In the genomic region with DNA sequence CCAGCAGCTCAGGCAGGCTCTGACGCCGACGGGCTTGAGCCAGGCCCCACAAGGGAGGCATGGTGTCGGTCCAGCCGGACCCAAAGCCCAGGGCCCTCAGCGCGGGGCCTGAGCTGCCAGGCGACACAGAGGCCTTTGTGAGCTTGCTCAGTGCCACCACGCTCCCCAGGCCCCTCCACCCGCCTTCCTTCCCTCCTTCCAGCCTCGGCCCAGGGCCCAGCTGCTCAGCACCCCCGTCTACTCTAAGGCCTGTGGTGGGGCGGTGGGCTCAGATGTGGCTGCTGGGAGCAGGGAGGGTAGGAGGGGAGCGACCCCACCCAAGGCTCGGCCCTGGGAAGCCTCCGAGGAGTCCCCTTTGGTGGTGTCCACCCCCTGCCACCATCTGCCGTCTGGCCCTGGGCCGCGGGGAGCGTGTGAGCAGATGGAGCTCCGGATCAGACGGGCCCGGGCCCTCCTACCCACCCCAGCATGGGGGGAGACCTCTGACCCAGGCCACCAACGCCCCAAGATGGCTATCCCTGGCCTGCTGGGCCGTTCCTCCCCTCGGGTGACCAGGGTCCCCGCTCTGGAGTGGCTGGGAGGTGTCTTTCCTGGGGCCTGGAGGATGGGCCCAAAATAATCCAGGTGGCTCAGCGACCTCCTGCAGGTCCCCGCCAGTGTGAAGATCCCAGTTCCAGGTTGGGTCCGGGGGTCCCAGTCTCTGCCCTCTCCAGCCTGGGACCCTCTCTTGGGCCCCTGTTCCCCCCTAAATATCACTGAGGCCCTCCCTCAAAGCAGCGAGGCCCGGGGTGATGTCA, we compare ENCODE assay signal across 8 cellular contexts. TPM values are rescaled to one million over a fixed set of nuclear protein-coding genes. Genes with fewer than 3 reads are reported as not detected.
DNase-seq lines count a peak whose midpoint lies in the region; ATAC-seq and TF ChIP-seq lines count a peak whose summit lies in the region.

No MANE protein-coding gene starts in this region.

- no peaks in the 10 kb centered on the region for H3K27me3 Mint-ChIP-seq in CD4-positive, CD25-positive, alpha-beta regulatory T cell
- H3K27me3 Mint-ChIP-seq in T-helper 17 cell = no peaks in the 10 kb centered on the region

- H3K23ac ChIP-seq in trophoblast cell (ENCODE audit: low read length) = no peak overlapping the region

- H3K4me1 Mint-ChIP-seq in CD4-positive, CD25-positive, alpha-beta regulatory T cell = peaks cover 0 to 54% (median 9%) of the 10 kb centered on the region in 4 donors
- peaks cover 21% of the 10 kb centered on the region for H3K4me1 Mint-ChIP-seq in T-helper 17 cell

- TF ChIP-seq CTCF in foreskin keratinocyte (conservative IDR thresholded peaks at IDR 0.05) = no peak

- H3K9me3 Mint-ChIP-seq in CD4-positive, CD25-positive, alpha-beta regulatory T cell = no peaks in the 10 kb centered on the region

- H3K9ac ChIP-seq in trophoblast cell (ENCODE audit: low read length) = peak overlapping the region; percentile 45

- H4K91ac ChIP-seq in trophoblast cell (ENCODE audit: low read depth, low read length) = peak overlapping the region; percentile 84

- H3K36me3 Mint-ChIP-seq in CD4-positive, CD25-positive, alpha-beta regulatory T cell = peaks cover 12% of the 10 kb centered on the region
- no peaks in the 10 kb centered on the region for H3K36me3 Mint-ChIP-seq in T-helper 17 cell (ENCODE audit: low read depth)

- no peak for DNase-seq in CD4-positive, CD25-positive, alpha-beta regulatory T cell
- DNase-seq in T-helper 17 cell (no peak), foreskin keratinocyte (no peak), trophoblast cell (no peak), EL (no peak), activated gamma-delta T cell treated with Interleukin-2 at 50 U/mL for 16 hours (no peak), HAP-1 (ENCODE audit: low spot score in 2 of 2) (no peak)

- H4K12ac ChIP-seq in trophoblast cell (ENCODE audit: low read depth, low read length) = peak overlapping the region; percentile 57

- H3K4me3 ChIP-seq in CD4-positive, CD25-positive, alpha-beta regulatory T cell (ENCODE audit: low read depth, low read length) = no peak overlapping the region
- H3K4me3 ChIP-seq in trophoblast cell (ENCODE audit: low read depth, low read length) = no peak overlapping the region
- no peak overlapping the region for H3K4me3 ChIP-seq in HAP-1

- peak overlapping the region; percentile 53 for H2BK12ac ChIP-seq in trophoblast cell (ENCODE audit: low read length)

- no peaks in the 10 kb centered on the region for H3K9me3 ChIP-seq in CD4-positive, CD25-positive, alpha-beta regulatory T cell (ENCODE audit: control insufficient read depth in 2 of 2, low read length in 2 of 2)
- H3K9me3 ChIP-seq in T-helper 17 cell (ENCODE audit: control insufficient read depth, low read length, poor library complexity, severe bottlenecking) = no peaks in the 10 kb centered on the region
- no peaks in the 10 kb centered on the region for H3K9me3 ChIP-seq in trophoblast cell (ENCODE audit: insufficient read depth, low read depth, low read length)
- H3K9me3 ChIP-seq in HAP-1 = no peaks in the 10 kb centered on the region

- no CpG with 5 or more reads among the region's 32 CpGs for WGBS in trophoblast cell (ENCODE audit: extremely low coverage, insufficient coverage, insufficient read length)

- H2AK5ac ChIP-seq in trophoblast cell (ENCODE audit: low read length) = peak overlapping the region; percentile 36

- H3K79me1 ChIP-seq in trophoblast cell (ENCODE audit: low read length) = peaks cover 24% of the 10 kb centered on the region

- H2BK5ac ChIP-seq in trophoblast cell (ENCODE audit: low read depth, low read length, poor library complexity) = peak overlapping the region; percentile 38

- peak overlapping the region; percentile 21 for H2AFZ ChIP-seq in trophoblast cell (ENCODE audit: insufficient read depth, low read length, poor library complexity)

- H3K27ac Mint-ChIP-seq in CD4-positive, CD25-positive, alpha-beta regulatory T cell = peak overlapping the region in 2 of 3 donors; percentile 25 to 38
- peak overlapping the region; percentile 82 for H3K27ac Mint-ChIP-seq in T-helper 17 cell

- H3K14ac ChIP-seq in trophoblast cell (ENCODE audit: low read length) = peak overlapping the region; percentile 23

- peak overlapping the region; percentile 74 for H3K27ac ChIP-seq in CD4-positive, CD25-positive, alpha-beta regulatory T cell (ENCODE audit: insufficient read depth, low read length, poor library complexity, severe bottlenecking)
- H3K27ac ChIP-seq in foreskin keratinocyte (peak overlapping the region; percentile 92), trophoblast cell (ENCODE audit: low read depth, low read length) (peak overlapping the region; percentile 81)

- ATAC-seq in CD4-positive, CD25-positive, alpha-beta regulatory T cell (ENCODE audit: low read depth in 2 of 2) = no peak
- ATAC-seq in T-helper 17 cell = no peak
- ATAC-seq in foreskin keratinocyte = no peak
- no peak for ATAC-seq in GM19452 (IDR thresholded peaks at IDR 0.05; ENCODE audit: unreplicated experiment)

- H3K4ac ChIP-seq in trophoblast cell (ENCODE audit: low read depth, low read length) = peak overlapping the region; percentile 96

- H2BK120ac ChIP-seq in trophoblast cell (ENCODE audit: insufficient read depth, low read length, poor library complexity) = peak overlapping the region; percentile 58

- in situ Hi-C loops in HAP-1 (cut with MboI; ENCODE audit: low sequenced_read_pairs) = no loop called here

- peaks cover 22% of the 10 kb centered on the region for H3K36me3 ChIP-seq in CD4-positive, CD25-positive, alpha-beta regulatory T cell (ENCODE audit: control insufficient read depth, insufficient read depth, low read length)
- H3K36me3 ChIP-seq in trophoblast cell (ENCODE audit: control insufficient read depth in 1 of 2, insufficient read depth in 2 of 2, low read length in 2 of 2) = peaks cover 31 to 42% of the 10 kb centered on the region in 2 experiments
- H3K36me3 ChIP-seq in HAP-1 (replicated peaks) = peaks cover 47% of the 10 kb centered on the region

- H3K79me2 ChIP-seq in trophoblast cell (ENCODE audit: control insufficient read depth, insufficient read depth, low read length, poor library complexity) = peaks cover 68% of the 10 kb centered on the region

- no peaks in the 10 kb centered on the region for H3K27me3 ChIP-seq in CD4-positive, CD25-positive, alpha-beta regulatory T cell (ENCODE audit: control insufficient read depth, insufficient read depth, low read length)
- H3K27me3 ChIP-seq in foreskin keratinocyte (no peaks in the 10 kb centered on the region), trophoblast cell (ENCODE audit: insufficient read depth, low read length) (no peaks in the 10 kb centered on the region), HAP-1 (ENCODE audit: low read depth) (no peaks in the 10 kb centered on the region)

- H3K4me2 ChIP-seq in trophoblast cell (ENCODE audit: low read length) = peak overlapping the region; percentile 20

- peaks cover 60% of the 10 kb centered on the region for H3K4me1 ChIP-seq in CD4-positive, CD25-positive, alpha-beta regulatory T cell (ENCODE audit: control insufficient read depth, insufficient read depth, low read length, poor library complexity, severe bottlenecking)
- H3K4me1 ChIP-seq in foreskin keratinocyte (peaks cover 24% of the 10 kb centered on the region), trophoblast cell (ENCODE audit: control insufficient read depth in 1 of 2, insufficient read depth in 2 of 2, low read length in 2 of 2) (peaks cover 47 to 56% of the 10 kb centered on the region in 2 experiments), HAP-1 (peaks cover 12% of the 10 kb centered on the region; the same call in 1 of the 2 replicates)

- H3K18ac ChIP-seq in trophoblast cell (ENCODE audit: low read length) = peak overlapping the region; percentile 81

- H4K8ac ChIP-seq in trophoblast cell (ENCODE audit: low read depth, low read length) = peak overlapping the region; percentile 33

- no peak overlapping the region for H3K4me3 Mint-ChIP-seq in CD4-positive, CD25-positive, alpha-beta regulatory T cell
- H3K4me3 Mint-ChIP-seq in T-helper 17 cell = peak overlapping the region; percentile 86

RNA-seq across cellular contexts. Expression of gene ZBTB7A, which starts 7.8 kb away (rescaled TPM):
- total RNA-seq in CD4-positive, CD25-positive, alpha-beta regulatory T cell = 50.5 TPM
- 10 to 100 TPM; 19.6 to 30.4 (median 23.7) TPM for polyA plus RNA-seq in CD4-positive, CD25-positive, alpha-beta regulatory T cell
- total RNA-seq in T-helper 17 cell = 10 to 100 TPM; 47.3 to 51.1 TPM
- total RNA-seq in foreskin keratinocyte = 18.1 and 20.1 TPM in 2 replicates
- polyA plus RNA-seq in foreskin keratinocyte = 10.0 and 10.4 TPM in 2 replicates
- 33.3 and 34.5 TPM in 2 replicates for polyA plus RNA-seq in trophoblast cell (2013)

RNA-seq across cellular contexts. Expression of gene PIAS4, which starts 51.4 kb away (rescaled TPM):
- 25.4 TPM for total RNA-seq in CD4-positive, CD25-positive, alpha-beta regulatory T cell
- polyA plus RNA-seq in CD4-positive, CD25-positive, alpha-beta regulatory T cell = 10 to 100 TPM in 1 of 4 donors, 1 to 10 TPM in 3; 4.1 to 10.4 (median 4.4) TPM
- total RNA-seq in T-helper 17 cell (10 to 100 TPM; 20.8 to 22.7 TPM), foreskin keratinocyte (22.0 and 23.9 TPM in 2 replicates)
- polyA plus RNA-seq in foreskin keratinocyte = 10.7 and 11.9 TPM in 2 replicates
- 73.6 and 81.3 TPM in 2 replicates for polyA plus RNA-seq in trophoblast cell (2013)
